ENCODE assay signal across 1 cellular context in genomic region chr5:131138406-131138805, GRCh38.
TF ChIP-seq lines count a peak whose summit lies in the region.

No MANE protein-coding gene starts in this region.

TF ChIP-seq in K562, 482 proteins besides CTCF, POLR2A, EP300 and RAD21:
- peak; percentile 36 to 62; a peak in 2 of 4 replicates for TF ChIP-seq FOXK2 (conservative IDR thresholded peaks at IDR 0.05 in 1 of 2, IDR thresholded peaks at IDR 0.05 in 1 of 2; ENCODE audit: low read depth in 2 of 2)
- peak in 1 of 2 experiments; percentile 60; a peak in 1 of 4 replicates for TF ChIP-seq FOXA3 (CRISPR knock-in tag; conservative IDR thresholded peaks at IDR 0.05 in 1 of 2, IDR thresholded peaks at IDR 0.05 in 1 of 2)
- peak in 1 of 3 experiments; percentile 31 for TF ChIP-seq YY1 (IDR thresholded peaks at IDR 0.05; ENCODE audit: borderline replicate concordance in 1 of 3, control insufficient read depth in 1 of 3, extremely low read depth in 1 of 3, insufficient read depth in 3 of 3, insufficient read length in 1 of 3, insufficient replicate concordance in 2 of 3, low read depth in 1 of 3, low read length in 2 of 3)
TF ChIP-seq in K562: peak in this region for 3; not testable (repeated sequence) for 479.
